Comparison of ENCODE assay signal across 16 cellular contexts in genomic region chr3:189988854-189989253, GRCh38.
DNase-seq lines count a peak whose midpoint lies in the region; ATAC-seq and TF ChIP-seq lines count a peak whose summit lies in the region.
"Had no signal": no experiment of that assay in that cellular context is flagged by ENCODE, and none has a peak within 500 bp of the region (broad histone marks: within the 10 kb centered on the region; RNA-seq: fewer than 3 reads in every experiment).

No MANE protein-coding gene starts in this region.

- intact Hi-C loops in IMR-90 (cut with micrococcal nuclease) (loop anchor here (2.0 kb wide), 1 partner anchor 14 kb away; no protein-coding TSS in a partner anchor), posterior vena cava (cut with DNase I) (no loop called here)

- H3K18ac ChIP-seq in H9 (ENCODE audit: insufficient read length, low read depth, low read length) (no peak overlapping the region), IMR-90 (ENCODE audit: low read depth, low read length) (no peak overlapping the region)

- H2AK9ac ChIP-seq in IMR-90 (replicated peaks; ENCODE audit: low read depth, low read length, poor library complexity) = no peak overlapping the region

- H3K23ac ChIP-seq in H9 (ENCODE audit: insufficient read length, low read depth, low read length) (no peak overlapping the region), IMR-90 (ENCODE audit: low read depth, low read length) (no peak overlapping the region)

- H3K4me2 ChIP-seq in H9 (ENCODE audit: insufficient read depth, insufficient read length, low read length) = no peak overlapping the region
- no peak overlapping the region for H3K4me2 ChIP-seq in IMR-90 (ENCODE audit: low read depth, low read length)

- H3K9me3 ChIP-seq in H9 (ENCODE audit: control insufficient read depth, low read depth, low read length) (no peaks in the 10 kb centered on the region), IMR-90 (ENCODE audit: control insufficient read depth, insufficient read depth, low read length) (no peaks in the 10 kb centered on the region), endodermal cell (ENCODE audit: control insufficient read depth, low read length) (no peaks in the 10 kb centered on the region)
- H3K9me3 ChIP-seq: BE2C, Caco-2, HAP-1 had no signal

- H3K4ac ChIP-seq in H9 (ENCODE audit: low read depth, low read length) (no peak overlapping the region), IMR-90 (ENCODE audit: low read depth, low read length) (no peak overlapping the region)

- H3K4me3 ChIP-seq in IMR-90 (ENCODE audit: insufficient read depth, low read depth, low read length) = no peak overlapping the region
- H3K4me3 ChIP-seq in endodermal cell (ENCODE audit: low read length) = no peak overlapping the region
- H3K4me3 ChIP-seq: HAP-1, K562 had no signal

- H3K4me1 Mint-ChIP-seq in H9 = peaks cover 39 to 44% of the 10 kb centered on the region in 2 experiments
- no peaks in the 10 kb centered on the region for H3K4me1 Mint-ChIP-seq in endodermal cell
- H3K4me1 Mint-ChIP-seq: CD4-positive, CD25-positive, alpha-beta regulatory T cell; CD8-positive, alpha-beta memory T cell had no signal

- CTCF ChIA-PET in IMR-90 (lab: Yijun Ruan, JAX) = no interaction called here
- CTCF ChIA-PET in GM10248 (lab: Yijun Ruan, JAX) = interaction anchor here (1.7 kb wide), 1 partner anchor 21 kb away, joined by 6 read pairs; no protein-coding TSS in a partner anchor

- no peak overlapping the region for H2AK5ac ChIP-seq in H9 (ENCODE audit: insufficient read length, low read length)
- 0 out of 2 replicates have a peak overlapping the region, but pooled peaks have one; percentile 17 for H2AK5ac ChIP-seq in IMR-90 (ENCODE audit: low read depth, low read length)

- H3K27ac ChIP-seq in H9 (ENCODE audit: insufficient read length, low read depth, low read length) (no peak overlapping the region), IMR-90 (ENCODE audit: insufficient read depth, low read length) (no peak overlapping the region), endodermal cell (ENCODE audit: low read depth, low read length) (no peak overlapping the region)

- TF ChIP-seq POLR2A in IMR-90 (IDR thresholded peaks at IDR 0.05; ENCODE audit: low read depth, low read length) = no peak

- H3K4me1 ChIP-seq in H9 (ENCODE audit: insufficient read depth, low read length) (peaks cover 3% of the 10 kb centered on the region; the same call in 1 of the 2 replicates), IMR-90 (ENCODE audit: control insufficient read depth, insufficient read depth, low read length) (no peaks in the 10 kb centered on the region), endodermal cell (ENCODE audit: control insufficient read depth, insufficient read depth, low read length) (no peaks in the 10 kb centered on the region)
- H3K4me1 ChIP-seq: BE2C, Caco-2, HAP-1 had no signal

- H3K9me3 Mint-ChIP-seq in H9 = no peaks in the 10 kb centered on the region; a peak in 1 of 5 replicates
- no peaks in the 10 kb centered on the region for H3K9me3 Mint-ChIP-seq in endodermal cell
- H3K9me3 Mint-ChIP-seq: CD8-positive, alpha-beta memory T cell had no signal

- H3K27me3 ChIP-seq in H9 (ENCODE audit: insufficient read depth, low read length) (no peaks in the 10 kb centered on the region; the same call in 1 of the 2 replicates), IMR-90 (ENCODE audit: control insufficient read depth, insufficient read depth, low read length) (no peaks in the 10 kb centered on the region), endodermal cell (ENCODE audit: control insufficient read depth, insufficient read depth, low read length, poor library complexity, severe bottlenecking) (no peaks in the 10 kb centered on the region)
- H3K27me3 ChIP-seq: BE2C had no signal

- H3K23me2 ChIP-seq in H9 (ENCODE audit: insufficient read length, low read depth, low read length, poor library complexity, severe bottlenecking) = no peaks in the 10 kb centered on the region

- WGBS in H9 (ENCODE audit: extremely low coverage, insufficient read length, low lambda C conversion rate) = no CpG with 5 or more reads among the region's 12 CpGs
- 93% methylated on average over 3 of the region's 12 CpGs; no CpG with 5 or more reads in 1 of the 2 experiments for WGBS in IMR-90 (ENCODE audit: extremely low coverage in 2 of 2, insufficient read length in 1 of 2), 2 experiments
- WGBS in endodermal cell (ENCODE audit: insufficient coverage in 1 of 2, insufficient read length in 1 of 2), 2 experiments = 95 to 97% methylated on average over 7 to 12 of the region's 12 CpGs

- H3K56ac ChIP-seq in H9 (ENCODE audit: insufficient read length, low read depth, low read length) = no peak overlapping the region
- H3K56ac ChIP-seq in IMR-90 (ENCODE audit: extremely low read depth, insufficient read depth, low read length) = no peak overlapping the region

- POLR2A ChIA-PET in IMR-90 (lab: Charles Lee; ENCODE audit: unreplicated experiment) = no interaction called here
- POLR2A ChIA-PET in GM10248 (lab: Yijun Ruan, JAX) = no interaction called here

- no peak overlapping the region for H3K4me3 Mint-ChIP-seq in H9
- H3K4me3 Mint-ChIP-seq in endodermal cell = no peak overlapping the region
- H3K4me3 Mint-ChIP-seq: CD4-positive, CD25-positive, alpha-beta regulatory T cell; CD8-positive, alpha-beta memory T cell had no signal

- no peak overlapping the region for H2BK12ac ChIP-seq in H9 (ENCODE audit: insufficient read length, low read depth, low read length)

- H4K91ac ChIP-seq in H9 (ENCODE audit: insufficient read length, low read depth, low read length) (no peak overlapping the region), IMR-90 (ENCODE audit: insufficient read depth, low read depth, low read length) (no peak overlapping the region)

- H3K79me1 ChIP-seq in H9 (ENCODE audit: insufficient read depth, low read depth, low read length, poor library complexity, severe bottlenecking) = no peaks in the 10 kb centered on the region
- H3K79me1 ChIP-seq in IMR-90 (ENCODE audit: low read depth in 1 of 2, low read length in 2 of 2) = peaks cover 2 to 14% of the 10 kb centered on the region in 2 experiments; a peak in 3 of 4 replicates

- dilution Hi-C loops in IMR-90 (cut with HindIII; ENCODE audit: low sequenced_read_pairs, unreplicated experiment) = no loop called here

- H2BK15ac ChIP-seq in H9 (ENCODE audit: low read depth, low read length) (no peak overlapping the region), IMR-90 (ENCODE audit: low read depth, low read length) (no peak overlapping the region)

- H3K9ac ChIP-seq in H9 (ENCODE audit: extremely low read depth, insufficient read length, low read length) = no peak overlapping the region
- H3K9ac ChIP-seq in IMR-90 (ENCODE audit: low read depth, low read length) = no peak overlapping the region
- H3K9ac ChIP-seq in endodermal cell (ENCODE audit: extremely low read depth, low read length, poor library complexity, severe bottlenecking) = no peak overlapping the region

- no peak overlapping the region for H2BK20ac ChIP-seq in H9 (ENCODE audit: low read depth, low read length, poor library complexity, severe bottlenecking)
- H2BK20ac ChIP-seq in IMR-90 (ENCODE audit: low read depth, low read length) = no peak overlapping the region

- DNase-seq in H9 = no peak
- no peak for DNase-seq in IMR-90
- no peak for DNase-seq in endodermal cell
- peak; percentile 77 for DNase-seq in posterior vena cava (ENCODE audit: low spot score)
- DNase-seq in GM10248 (ENCODE audit: extremely low spot score) = no peak
- DNase-seq in dedifferentiated amniotic fluid mesenchymal stem cell (ENCODE audit: extremely low spot score) = no peak
- no peak for DNase-seq in SKM-1 (lab: John Stamatoyannopoulos, UW; ENCODE audit: unreplicated experiment)
- DNase-seq: ACHN; BE2C; C1 segment of cervical spinal cord; Caco-2; CD4-positive, CD25-positive, alpha-beta regulatory T cell; CD8-positive, alpha-beta memory T cell; GOT3 had no signal

- H3K79me2 ChIP-seq in H9 (ENCODE audit: insufficient read depth, low read length) = no peaks in the 10 kb centered on the region

- H3K14ac ChIP-seq in H9 (ENCODE audit: insufficient read depth, low read length) (peak overlapping the region; percentile 31; the same call in 1 of the 2 replicates), IMR-90 (replicated peaks; ENCODE audit: low read depth, low read length) (no peak overlapping the region)

- no peak for ATAC-seq in IMR-90 (ENCODE audit: low read depth)
- ATAC-seq: K562 had no signal

- H2AFZ ChIP-seq in H9 (ENCODE audit: low read length) (no peak overlapping the region), IMR-90 (replicated peaks; ENCODE audit: low read length, poor library complexity) (no peak overlapping the region)

- H4K8ac ChIP-seq in H9 (replicated peaks; ENCODE audit: insufficient read length, low read depth, low read length) (no peak overlapping the region), IMR-90 (ENCODE audit: low read depth in 2 of 2, low read length in 2 of 2) (no peak overlapping the region)

- H3K27ac Mint-ChIP-seq in H9 (peak overlapping the region; percentile 10 to 73 (median 55); a peak in 6 of 7 replicates), endodermal cell (peak overlapping the region; percentile 42)
- H3K27ac Mint-ChIP-seq: CD4-positive, CD25-positive, alpha-beta regulatory T cell; CD8-positive, alpha-beta memory T cell had no signal

- no peak overlapping the region for H3T11ph ChIP-seq in H9 (ENCODE audit: low read length)

- no peaks in the 10 kb centered on the region for H3K27me3 Mint-ChIP-seq in H9 (ENCODE audit: low read depth)
- H3K27me3 Mint-ChIP-seq in endodermal cell (ENCODE audit: insufficient read depth) = no peaks in the 10 kb centered on the region
- H3K27me3 Mint-ChIP-seq: CD4-positive, CD25-positive, alpha-beta regulatory T cell had no signal

- H2BK5ac ChIP-seq in H9 (ENCODE audit: insufficient read length, low read length) = no peak overlapping the region
- H2BK5ac ChIP-seq in IMR-90 (ENCODE audit: low read depth, low read length, poor library complexity, severe bottlenecking) = no peak overlapping the region

- BruUV-seq in IMR-90 (replicated peaks; lab: Mats Ljungman, UMichigan) = no TSS peak

- H4K5ac ChIP-seq in H9 (ENCODE audit: insufficient read length, low read depth, low read length) (no peak overlapping the region), IMR-90 (ENCODE audit: low read depth, low read length) (no peak overlapping the region)

- in situ Hi-C loops in IMR-90 (cut with MboI; ENCODE audit: low sequenced_read_pairs) = no loop called here

- H3K36me3 ChIP-seq in IMR-90 (ENCODE audit: control insufficient read depth, insufficient read depth, low read length) (peaks cover 4% of the 10 kb centered on the region; the same call in 1 of the 2 replicates), endodermal cell (ENCODE audit: control insufficient read depth, insufficient read depth, low read length) (peaks cover 89% of the 10 kb centered on the region)
- H3K36me3 ChIP-seq: BE2C, HAP-1 had no signal

- peaks cover 6% of the 10 kb centered on the region; the same call in 1 of the 2 replicates for H3K9me1 ChIP-seq in IMR-90 (ENCODE audit: insufficient read depth, low read length)

- peaks cover 0 to 18% (median 10%) of the 10 kb centered on the region in 3 experiments; a peak in 5 of 7 replicates for H3K36me3 Mint-ChIP-seq in H9 (ENCODE audit: insufficient read depth in 1 of 3, low read depth in 3 of 3)
- H3K36me3 Mint-ChIP-seq in endodermal cell (ENCODE audit: low read depth) = peaks cover 57% of the 10 kb centered on the region
- H3K36me3 Mint-ChIP-seq: CD4-positive, CD25-positive, alpha-beta regulatory T cell; CD8-positive, alpha-beta memory T cell had no signal

- TF ChIP-seq CTCF in H9 (conservative IDR thresholded peaks at IDR 0.05) (no peak), IMR-90 (conservative IDR thresholded peaks at IDR 0.05; ENCODE audit: low read depth, low read length) (no peak), endodermal cell (conservative IDR thresholded peaks at IDR 0.05) (no peak), GM10248 (IDR thresholded peaks at IDR 0.05; ENCODE audit: control extremely low read depth, extremely low read depth, low read depth, missing control alignments) (no peak)

- H2BK120ac ChIP-seq in H9 (ENCODE audit: low read depth, low read length, poor library complexity, severe bottlenecking) = no peak overlapping the region
- H2BK120ac ChIP-seq in IMR-90 (ENCODE audit: low read depth, low read length) = no peak overlapping the region

- no peaks in the 10 kb centered on the region for H4K20me1 ChIP-seq in H9 (ENCODE audit: control insufficient read depth, insufficient read depth, insufficient read length)
- no peaks in the 10 kb centered on the region for H4K20me1 ChIP-seq in IMR-90 (ENCODE audit: insufficient read depth, low read length)

- no peak for TF ChIP-seq RAD21 in IMR-90 (IDR thresholded peaks at IDR 0.05; ENCODE audit: low read length)
